ENCODE assay signal across 7 cellular contexts in genomic region chr1:204517382-204517781, GRCh38. TPM values are rescaled to one million over a fixed set of nuclear protein-coding genes. Genes with fewer than 3 reads are reported as not detected.
DNase-seq lines count a peak whose midpoint lies in the region; ATAC-seq and TF ChIP-seq lines count a peak whose summit lies in the region.
"Not testable (repeated sequence)": the region's sequence is repeated elsewhere in the genome, so short reads cannot be mapped to it uniquely, and the experiment has no call there.

No MANE protein-coding gene starts in this region.

- H3K36me3 ChIP-seq in ES-I3 (ENCODE audit: insufficient read depth, low read length); ectodermal cell (ENCODE audit: control insufficient read depth, insufficient read depth, low read length); naive thymus-derived CD4-positive, alpha-beta T cell (ENCODE audit: control insufficient read depth in 2 of 3, insufficient read depth in 3 of 3, low read length in 3 of 3); smooth muscle cell (ENCODE audit: low read depth): not testable (repeated sequence)

- not testable (repeated sequence) for TF ChIP-seq POLR2A in NB4 (IDR thresholded peaks at IDR 0.05; ENCODE audit: extremely low read depth, insufficient read length)

- H3K27me3 Mint-ChIP-seq in activated CD8-positive, alpha-beta T cell treated with anti-CD3 and anti-CD28 coated beads for 36 hours; naive thymus-derived CD4-positive, alpha-beta T cell: not testable (repeated sequence)

- H3K4me2 ChIP-seq in smooth muscle cell = peak overlapping the region; percentile 86

- intact Hi-C loops in activated CD8-positive, alpha-beta T cell treated with anti-CD3 and anti-CD28 coated beads for 36 hours (cut with micrococcal nuclease); right cardiac atrium (cut with DNase I): not testable (repeated sequence)
- intact Hi-C loops in naive thymus-derived CD4-positive, alpha-beta T cell (cut with micrococcal nuclease) = loop anchor here (2.0 to 10.0 kb wide), 12 partner anchors 23 to 1233 kb away; partner anchors contain the start of genes SNRPE (in 2 of the 2), DSTYK (in 1 of the 2), ELK4 (in 1 of the 2) and PIK3C2B (in 1 of the 2)

- H3K4me3 ChIP-seq in NB4 (ENCODE audit: low read depth, low read length) (peak overlapping the region; percentile 88), ectodermal cell (ENCODE audit: insufficient read depth, low read depth, low read length) (peak overlapping the region; percentile 76), right cardiac atrium (ENCODE audit: low read length) (peak overlapping the region; percentile 59), smooth muscle cell (peak overlapping the region; percentile 77)
- H3K4me3 ChIP-seq in naive thymus-derived CD4-positive, alpha-beta T cell (ENCODE audit: low read length) = peak overlapping the region; percentile 91

- not testable (repeated sequence) for H3K27ac ChIP-seq in ectodermal cell (ENCODE audit: insufficient read depth, low read depth, low read length, poor library complexity, severe bottlenecking); right cardiac atrium (ENCODE audit: low read length)
- peak overlapping the region; percentile 95 for H3K27ac ChIP-seq in naive thymus-derived CD4-positive, alpha-beta T cell (ENCODE audit: low read depth, low read length)
- peak overlapping the region; percentile 87 for H3K27ac ChIP-seq in smooth muscle cell (ENCODE audit: low read depth)

- H3K36me3 Mint-ChIP-seq in activated CD8-positive, alpha-beta T cell treated with anti-CD3 and anti-CD28 coated beads for 36 hours (ENCODE audit: low read depth) = peaks cover 41% of the 10 kb centered on the region
- H3K36me3 Mint-ChIP-seq in naive thymus-derived CD4-positive, alpha-beta T cell = peaks cover 0 to 32% (median 18%) of the 10 kb centered on the region in 5 donors

- not testable (repeated sequence) for H3F3A ChIP-seq in smooth muscle cell (ENCODE audit: low read depth)

- POLR2A ChIA-PET in activated CD8-positive, alpha-beta T cell treated with anti-CD3 and anti-CD28 coated beads for 36 hours (lab: Charles Lee) = interaction anchor here (1.1 to 5.5 kb wide), 10 partner anchors 8 to 604 kb away, joined by 3 to 80 read pairs (median 6); no protein-coding TSS in a partner anchor
- POLR2A ChIA-PET in naive thymus-derived CD4-positive, alpha-beta T cell (lab: Charles Lee) = interaction anchor here (0.6 to 7.4 kb wide), 10 partner anchors 10 to 110 kb away, joined by 3 to 190 read pairs (median 9); partner anchors contain the start of gene PIK3C2B

- H3K4me1 Mint-ChIP-seq in activated CD8-positive, alpha-beta T cell treated with anti-CD3 and anti-CD28 coated beads for 36 hours (ENCODE audit: low read depth) = peaks cover 62% of the 10 kb centered on the region
- H3K4me1 Mint-ChIP-seq in naive thymus-derived CD4-positive, alpha-beta T cell = peaks cover 34 to 78% (median 68%) of the 10 kb centered on the region in 7 donors

- H3K9me3 ChIP-seq in ES-I3 (ENCODE audit: control insufficient read depth, insufficient read depth, low read length); ectodermal cell (ENCODE audit: control insufficient read depth, low read length); right cardiac atrium (ENCODE audit: control insufficient read depth, low read length); naive thymus-derived CD4-positive, alpha-beta T cell (ENCODE audit: control insufficient read depth in 2 of 3, low read length in 3 of 3); smooth muscle cell (replicated peaks; ENCODE audit: low read depth): not testable (repeated sequence)

- not testable (repeated sequence) for TF ChIP-seq CTCF in NB4 (IDR thresholded peaks at IDR 0.05; ENCODE audit: low read depth, low read length); activated CD8-positive, alpha-beta T cell treated with anti-CD3 and anti-CD28 coated beads for 36 hours (IDR thresholded peaks at IDR 0.05); smooth muscle cell (IDR thresholded peaks at IDR 0.05; ENCODE audit: borderline replicate concordance, insufficient read depth, poor library complexity, severe bottlenecking)

- ATAC-seq in activated CD8-positive, alpha-beta T cell treated with anti-CD3 and anti-CD28 coated beads for 36 hours; right cardiac atrium; naive thymus-derived CD4-positive, alpha-beta T cell: not testable (repeated sequence)

- not testable (repeated sequence) for H2AFZ ChIP-seq in smooth muscle cell (ENCODE audit: low read depth)

- peaks cover 37% of the 10 kb centered on the region for H4K20me1 ChIP-seq in smooth muscle cell (ENCODE audit: low read depth)

- H3K27me3 ChIP-seq in ectodermal cell (ENCODE audit: control insufficient read depth, insufficient read depth, low read length, poor library complexity, severe bottlenecking); right cardiac atrium (ENCODE audit: control insufficient read depth, insufficient read depth); naive thymus-derived CD4-positive, alpha-beta T cell (ENCODE audit: control insufficient read depth in 2 of 2, insufficient read depth in 2 of 2, low read length in 2 of 2); smooth muscle cell (ENCODE audit: low read depth): not testable (repeated sequence)

- not testable (repeated sequence) for DNase-seq in NB4 (ENCODE audit: low read depth); naive thymus-derived CD4-positive, alpha-beta T cell; smooth muscle cell (lab: John Stamatoyannopoulos, UW; ENCODE audit: unreplicated experiment)
- peak; percentile 60 for DNase-seq in activated CD8-positive, alpha-beta T cell treated with anti-CD3 and anti-CD28 coated beads for 36 hours
- DNase-seq in right cardiac atrium = peak in 1 of 3 donors; percentile 62

- H3K27ac Mint-ChIP-seq in activated CD8-positive, alpha-beta T cell treated with anti-CD3 and anti-CD28 coated beads for 36 hours; naive thymus-derived CD4-positive, alpha-beta T cell: not testable (repeated sequence)

- H3K4me3 Mint-ChIP-seq in activated CD8-positive, alpha-beta T cell treated with anti-CD3 and anti-CD28 coated beads for 36 hours; naive thymus-derived CD4-positive, alpha-beta T cell: not testable (repeated sequence)

- WGBS in ectodermal cell, 2 experiments = 92 to 95% methylated on average over 19 of the region's 19 CpGs
- 81% methylated on average over 19 of the region's 19 CpGs for WGBS in right cardiac atrium
- 97% methylated on average over 19 of the region's 19 CpGs for WGBS in smooth muscle cell (ENCODE audit: low lambda C conversion rate)

- H3K9ac ChIP-seq in ES-I3 (ENCODE audit: low read depth, low read length) (peak overlapping the region; percentile 58), smooth muscle cell (ENCODE audit: low read depth) (peak overlapping the region; percentile 92)

- CTCF ChIA-PET in activated CD8-positive, alpha-beta T cell treated with anti-CD3 and anti-CD28 coated beads for 36 hours (lab: Charles Lee) = interaction anchor here (0.9 to 3.9 kb wide), 6 partner anchors 10 to 290 kb away, joined by 4 to 39 read pairs (median 11); no protein-coding TSS in a partner anchor
- CTCF ChIA-PET in naive thymus-derived CD4-positive, alpha-beta T cell (lab: Charles Lee) = interaction anchor here (0.6 to 3.3 kb wide), 5 partner anchors 11 to 1074 kb away, joined by 3 to 14 read pairs (median 4); no protein-coding TSS in a partner anchor

- not testable (repeated sequence) for H3K9me3 Mint-ChIP-seq in activated CD8-positive, alpha-beta T cell treated with anti-CD3 and anti-CD28 coated beads for 36 hours; naive thymus-derived CD4-positive, alpha-beta T cell

- peaks cover 59% of the 10 kb centered on the region for H3K79me2 ChIP-seq in smooth muscle cell (ENCODE audit: low read depth)

- not testable (repeated sequence) for H3K4me1 ChIP-seq in ES-I3 (ENCODE audit: insufficient read depth, low read length); ectodermal cell (ENCODE audit: control insufficient read depth, insufficient read depth, low read length); right cardiac atrium (ENCODE audit: control insufficient read depth, insufficient read depth, low read length); smooth muscle cell (ENCODE audit: low read depth)
- peaks cover 63 to 67% of the 10 kb centered on the region in 2 donors for H3K4me1 ChIP-seq in naive thymus-derived CD4-positive, alpha-beta T cell (ENCODE audit: control insufficient read depth in 2 of 2, insufficient read depth in 2 of 2, low read length in 2 of 2)

RNA-seq across cellular contexts. Expression of gene MDM4, which starts 1.2 kb away (rescaled TPM):
- 10 to 100 TPM; 89.6 to 94.8 TPM for total RNA-seq in activated CD8-positive, alpha-beta T cell treated with anti-CD3 and anti-CD28 coated beads for 36 hours
- polyA plus RNA-seq in ectodermal cell (2013, experiment 1 of 4) = 30.4 TPM
- polyA plus RNA-seq in ectodermal cell (2013, experiment 2 of 4) = 36.2 TPM
- 18.6 TPM for polyA plus RNA-seq in ectodermal cell (2013, experiment 3 of 4)
- 21.0 TPM for polyA plus RNA-seq in ectodermal cell (2013, experiment 4 of 4)
- 10 to 100 TPM; 29.9 to 48.2 (median 34.9) TPM for total RNA-seq in right cardiac atrium
- polyA plus RNA-seq in right cardiac atrium = 10.5 TPM
- total RNA-seq in naive thymus-derived CD4-positive, alpha-beta T cell = 100 to 1,000 TPM; 107 to 278 (median 268) TPM
- polyA plus RNA-seq in naive thymus-derived CD4-positive, alpha-beta T cell = 10 to 100 TPM; 19.1 to 21.1 TPM
- total RNA-seq in smooth muscle cell = 21.3 and 31.7 TPM in 2 replicates
- 6.1 and 10.8 TPM in 2 replicates for polyA plus RNA-seq in smooth muscle cell

RNA-seq across cellular contexts. Expression of gene PIK3C2B, which starts 22.8 kb away (rescaled TPM):
- total RNA-seq in activated CD8-positive, alpha-beta T cell treated with anti-CD3 and anti-CD28 coated beads for 36 hours = 10 to 100 TPM; 26.6 to 28.9 TPM
- polyA plus RNA-seq in ectodermal cell (2013, experiment 1 of 4) = 55.0 TPM
- polyA plus RNA-seq in ectodermal cell (2013, experiment 2 of 4) = 49.3 TPM
- polyA plus RNA-seq in ectodermal cell (2013, experiment 3 of 4) = 39.7 TPM
- 49.0 TPM for polyA plus RNA-seq in ectodermal cell (2013, experiment 4 of 4)
- total RNA-seq in right cardiac atrium (10 to 100 TPM; 24.9 to 32.7 (median 29.0) TPM), smooth muscle cell (9.5 and 11.5 TPM in 2 replicates)
- polyA plus RNA-seq in right cardiac atrium (13.3 TPM), smooth muscle cell (3.0 and 5.0 TPM in 2 replicates)
- total RNA-seq in naive thymus-derived CD4-positive, alpha-beta T cell = 10 to 100 TPM; 26.8 to 41.9 (median 32.5) TPM
- polyA plus RNA-seq in naive thymus-derived CD4-positive, alpha-beta T cell = 1 to 10 TPM; 2.7 to 4.2 TPM
